Comparison of ENCODE assay signal across 1 cellular context in genomic region chr10:34207350-34207749, GRCh38.
A peak's percentile ranks its signal among the peaks of the same experiment; 100 is the strongest.
TF ChIP-seq lines count a peak whose summit lies in the region.

No MANE protein-coding gene starts in this region.

TF ChIP-seq in HepG2, 621 proteins besides CTCF, POLR2A, EP300 and RAD21 (continued from another document and continues in another):
- TF ChIP-seq ZMYM4 (CRISPR knock-in tag; IDR thresholded peaks at IDR 0.05) (0 out of 2 replicates have a peak, but pooled peaks have one; percentile 37), NR2C2 (CRISPR knock-in tag; IDR thresholded peaks at IDR 0.05; ENCODE audit: borderline replicate concordance) (peak; percentile 63; the same call in 1 of the 2 replicates), ZHX2 (IDR thresholded peaks at IDR 0.05; ENCODE audit: low read depth) (no peak), ZHX2 (CRISPR knock-in tag; IDR thresholded peaks at IDR 0.05; ENCODE audit: borderline replicate concordance) (no peak), MATR3 (CRISPR knock-in tag; IDR thresholded peaks at IDR 0.05) (no peak), MED1 (CRISPR knock-in tag; IDR thresholded peaks at IDR 0.05) (0 out of 2 replicates have a peak, but pooled peaks have one; percentile 13), CC2D1A (CRISPR knock-in tag; IDR thresholded peaks at IDR 0.05) (no peak), ZNF12 (CRISPR knock-in tag; IDR thresholded peaks at IDR 0.05) (no peak), NR2F1 (CRISPR knock-in tag; IDR thresholded peaks at IDR 0.05) (peak in 1 of 2 experiments; percentile 58; a peak in 1 of 4 replicates), ZNF331 (CRISPR knock-in tag; IDR thresholded peaks at IDR 0.05) (0 out of 2 replicates have a peak, but pooled peaks have one; percentile 14), ZNF234 (CRISPR knock-in tag; conservative IDR thresholded peaks at IDR 0.05) (no peak), HNRNPH1 (optimal IDR thresholded peaks at IDR 0.05; ENCODE audit: low read depth, low read length) (no peak), PPARG (CRISPR knock-in tag; conservative IDR thresholded peaks at IDR 0.05) (0 out of 2 replicates have a peak, but pooled peaks have one; percentile 27), MYC (CRISPR knock-in tag; IDR thresholded peaks at IDR 0.05; ENCODE audit: borderline replicate concordance) (no peak), NCOR1 (IDR thresholded peaks at IDR 0.05; ENCODE audit: borderline replicate concordance, low read length) (no peak), ZSCAN9 (CRISPR knock-in tag; IDR thresholded peaks at IDR 0.05; ENCODE audit: borderline replicate concordance) (no peak), HOXA9 (CRISPR knock-in tag; IDR thresholded peaks at IDR 0.05; ENCODE audit: borderline replicate concordance) (no peak), BCLAF1 (IDR thresholded peaks at IDR 0.05) (no peak), ZNF496 (CRISPR knock-in tag; IDR thresholded peaks at IDR 0.05; ENCODE audit: insufficient replicate concordance) (no peak), HOXA5 (CRISPR knock-in tag; IDR thresholded peaks at IDR 0.05) (no peak), NR2F6 (IDR thresholded peaks at IDR 0.05) (peak; percentile 65), NR2F6 (CRISPR knock-in tag; IDR thresholded peaks at IDR 0.05) (peak; percentile 82), CBX1 (IDR thresholded peaks at IDR 0.05; ENCODE audit: low read depth) (no peak), HMGXB3 (CRISPR knock-in tag; IDR thresholded peaks at IDR 0.05; ENCODE audit: borderline replicate concordance) (no peak), SOX6 (IDR thresholded peaks at IDR 0.05) (no peak), SOX6 (CRISPR knock-in tag; IDR thresholded peaks at IDR 0.05) (peak; percentile 35; the same call in 1 of the 2 replicates), GZF1 (CRISPR knock-in tag; IDR thresholded peaks at IDR 0.05) (no peak), PAXIP1 (CRISPR knock-in tag; conservative IDR thresholded peaks at IDR 0.05) (peak; percentile 42), ARID3A (IDR thresholded peaks at IDR 0.05; ENCODE audit: low read depth, low read length) (no peak), SAP130 (CRISPR knock-in tag; IDR thresholded peaks at IDR 0.05; ENCODE audit: low read depth) (0 out of 2 replicates have a peak, but pooled peaks have one; percentile 22), ZNF160 (CRISPR knock-in tag; IDR thresholded peaks at IDR 0.05) (no peak), ZNF597 (CRISPR knock-in tag; IDR thresholded peaks at IDR 0.05) (no peak), ZNF7 (CRISPR knock-in tag; IDR thresholded peaks at IDR 0.05) (no peak), CREB1 (IDR thresholded peaks at IDR 0.05) (no peak), CREB1 (CRISPR knock-in tag; IDR thresholded peaks at IDR 0.05) (no peak), XRCC5 (optimal IDR thresholded peaks at IDR 0.05; ENCODE audit: low read length) (no peak), CEBPG (CRISPR knock-in tag; IDR thresholded peaks at IDR 0.05) (no peak), HOMEZ (CRISPR knock-in tag; IDR thresholded peaks at IDR 0.05; ENCODE audit: low read depth) (peak; percentile 27; the same call in 1 of the 2 replicates), GFI1 (CRISPR knock-in tag; IDR thresholded peaks at IDR 0.05; ENCODE audit: borderline replicate concordance) (no peak), GATA4 (IDR thresholded peaks at IDR 0.05; ENCODE audit: borderline replicate concordance, low read depth) (no peak)
